16 cellular contexts compared by ENCODE assay signal in the genomic region with DNA sequence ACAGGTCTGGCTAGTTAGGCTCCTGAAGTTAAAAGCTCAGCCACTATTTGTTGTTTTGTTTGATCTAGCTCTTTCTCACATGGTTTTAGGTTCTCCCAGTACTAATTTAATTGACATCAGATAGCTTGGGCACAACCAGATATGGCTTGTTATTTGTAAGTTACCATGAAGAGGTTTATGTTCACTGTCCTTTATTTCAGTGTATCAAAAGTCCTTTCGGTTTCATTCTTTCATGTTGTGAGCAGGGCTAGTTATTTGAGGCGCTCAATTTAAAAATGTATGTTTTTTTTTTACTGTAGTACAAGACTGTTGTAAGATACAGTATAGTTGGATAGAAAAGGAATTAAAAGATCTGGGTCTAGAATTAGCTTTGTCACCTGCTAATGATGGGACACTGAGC. TPM values are rescaled to one million over a fixed set of nuclear protein-coding genes. Genes with fewer than 3 reads are reported as not detected.
DNase-seq lines count a peak whose midpoint lies in the region; ATAC-seq and TF ChIP-seq lines count a peak whose summit lies in the region.
"Had no signal": no experiment of that assay in that cellular context is flagged by ENCODE, and none has a peak within 500 bp of the region (broad histone marks: within the 10 kb centered on the region; RNA-seq: fewer than 3 reads in every experiment).

No MANE protein-coding gene starts in this region.

- H3K4me3 ChIP-seq in heart right ventricle = no peak overlapping the region
- no peak overlapping the region for H3K4me3 ChIP-seq in coronary artery
- no peak overlapping the region for H3K4me3 ChIP-seq in tibial artery
- H3K4me3 ChIP-seq: adrenal gland, SK-N-MC had no signal

- H3K9me3 ChIP-seq in heart right ventricle = no peaks in the 10 kb centered on the region
- H3K9me3 ChIP-seq in tibial artery = no peaks in the 10 kb centered on the region
- H3K9me3 ChIP-seq: adrenal gland, BE2C had no signal

- H3K27ac ChIP-seq in heart right ventricle (peak overlapping the region in 6 of 10 donors; percentile 10 to 61 (median 22)), coronary artery (peak overlapping the region; percentile 58 to 70), tibial artery (peak overlapping the region; percentile 38)
- H3K27ac ChIP-seq: SK-N-MC had no signal

- no peak for TF ChIP-seq CTCF in heart right ventricle (IDR thresholded peaks at IDR 0.05)
- TF ChIP-seq CTCF in coronary artery (IDR thresholded peaks at IDR 0.05) = no peak
- no peak for TF ChIP-seq CTCF in tibial artery (IDR thresholded peaks at IDR 0.05)

- intact Hi-C loops in heart right ventricle (cut with DNase I) = no loop called here
- intact Hi-C loops in cardiac septum (cut with DNase I) = no loop called here
- intact Hi-C loops in tibial artery (cut with DNase I; ENCODE audit: low total_unique reads) = no loop called here

- H3K36me3 ChIP-seq in heart right ventricle = peaks cover 0 to 97% (median 19%) of the 10 kb centered on the region in 9 donors
- peaks cover 2 to 33% (median 28%) of the 10 kb centered on the region in 3 donors for H3K36me3 ChIP-seq in tibial artery

- DNase-seq in heart right ventricle = no peak
- no peak for DNase-seq in cardiac septum (ENCODE audit: low spot score)
- peak; percentile 16 for DNase-seq in OCI-M1 (lab: John Stamatoyannopoulos, UW)
- no peak for DNase-seq in coronary artery (ENCODE audit: low spot score)
- DNase-seq in tibial artery = no peak
- no peak for DNase-seq in DMS153 (lab: John Stamatoyannopoulos, UW)
- DNase-seq: BE2C, hypothalamus, NCI-H1694, NCI-H526 had no signal

- H3K4me1 ChIP-seq in heart right ventricle (peaks cover 0 to 41% (median 30%) of the 10 kb centered on the region in 9 donors), tibial artery (peaks cover 0 to 64% (median 41%) of the 10 kb centered on the region in 4 donors)
- H3K4me1 ChIP-seq: BE2C had no signal

- WGBS in heart right ventricle, 2 donors = 84 to 93% methylated on average over 2 of the region's 2 CpGs

- no peak for ATAC-seq in heart right ventricle
- no peak for ATAC-seq in GM19324 (IDR thresholded peaks at IDR 0.05; ENCODE audit: low FRiP score, unreplicated experiment)
- ATAC-seq: Panc1 had no signal

- H3K27me3 ChIP-seq in heart right ventricle (no peaks in the 10 kb centered on the region), tibial artery (no peaks in the 10 kb centered on the region)
- H3K27me3 ChIP-seq: adrenal gland, BE2C had no signal

RNA-seq across cellular contexts. Expression of a gene that starts 7.0 kb away (rescaled TPM):
- total RNA-seq in heart right ventricle = not detected
- polyA plus RNA-seq in heart right ventricle = not detected
- total RNA-seq in cardiac septum = not detected
- total RNA-seq: omental fat pad, temporal lobe had no signal

RNA-seq across cellular contexts. Expression of a gene that starts 21.3 kb away (rescaled TPM):
- total RNA-seq in heart right ventricle (10 to 100 TPM; 59.2 to 98.8 (median 76.3) TPM), cardiac septum (82.6 TPM)
- 10 to 100 TPM; 46.2 to 49.4 TPM for polyA plus RNA-seq in heart right ventricle

RNA-seq across cellular contexts. Expression of a gene that starts 36.6 kb away (rescaled TPM):
- total RNA-seq in heart right ventricle = 10 to 100 TPM; 11.2 to 94.3 (median 31.6) TPM
- polyA plus RNA-seq in heart right ventricle = 10 to 100 TPM in 1 of 2 donors, 1 to 10 TPM in 1; 8.2 to 35.7 TPM
- total RNA-seq in cardiac septum = 60.8 TPM

RNA-seq across cellular contexts. Expression of a gene that starts 51.2 kb away (rescaled TPM):
- total RNA-seq in heart right ventricle (10 to 100 TPM; 14.6 to 20.8 (median 16.9) TPM), cardiac septum (18.7 TPM)
- 10 to 100 TPM; 14.6 to 16.2 TPM for polyA plus RNA-seq in heart right ventricle

RNA-seq across cellular contexts. Expression of a gene that starts 55.8 kb away (rescaled TPM):
- 100 to 1,000 TPM in 2 of 10 donors, 10 to 100 TPM in 8; 81.8 to 114 (median 94.8) TPM for total RNA-seq in heart right ventricle
- 10 to 100 TPM; 24.0 to 64.7 TPM for polyA plus RNA-seq in heart right ventricle
- total RNA-seq in cardiac septum = 113 TPM
